ENCODE assay signal across 13 cellular contexts in genomic region chr5:1751864-1752822, GRCh38.
"Had no signal": no experiment of that assay in that cellular context is flagged by ENCODE, and none has a peak within 500 bp of the region (broad histone marks: within the 10 kb centered on the region; RNA-seq: fewer than 3 reads in every experiment).

No MANE protein-coding gene starts in this region.

- H3K9me3 ChIP-seq: ovary had no signal

- H3K36me3 ChIP-seq: ovary, stomach had no signal

- H3K27ac Mint-ChIP-seq: activated naive CD4-positive, alpha-beta T cell treated with anti-CD3 and anti-CD28 coated beads, Interleukin-2, amount 50 U/mL, for 24 hours; nephron progenitor cell had no signal

- H3K27ac ChIP-seq: ovary, stomach had no signal

- FAIRE-seq: TTC549 had no signal

- H3K4me3 ChIP-seq: ovary, stomach had no signal

- H3K27me3 ChIP-seq: ovary had no signal

- H3K4me1 Mint-ChIP-seq: activated naive CD4-positive, alpha-beta T cell treated with anti-CD3 and anti-CD28 coated beads, Interleukin-2, amount 50 U/mL, for 24 hours had no signal

- H3K4me3 Mint-ChIP-seq: activated naive CD4-positive, alpha-beta T cell treated with anti-CD3 and anti-CD28 coated beads, Interleukin-2, amount 50 U/mL, for 24 hours; brain; nephron progenitor cell had no signal

- H3K4me1 ChIP-seq: stomach had no signal

- H3K9me3 Mint-ChIP-seq: activated naive CD4-positive, alpha-beta T cell treated with anti-CD3 and anti-CD28 coated beads, Interleukin-2, amount 50 U/mL, for 24 hours had no signal

- DNase-seq: activated CD4-positive, alpha-beta T cell treated with anti-CD3 and anti-CD28 coated beads, Interleukin-2, amount 50 U/mL, for 48 hours; amygdala; dermis blood vessel endothelial cell; hippocampal formation; nephron progenitor cell; stimulated activated CD4-positive, alpha-beta T cell treated with anti-CD3 and anti-CD28 coated beads, Interleukin-15, amount 100 ng/mL, for 24 hours; stimulated activated CD4-positive, alpha-beta T cell treated with anti-CD3 and anti-CD28 coated beads, Interleukin-4, amount 100 ng/mL, for 24 hours; T-helper 2 cell had no signal
